ENCODE assay signal across 1 cellular context in the genomic region with DNA sequence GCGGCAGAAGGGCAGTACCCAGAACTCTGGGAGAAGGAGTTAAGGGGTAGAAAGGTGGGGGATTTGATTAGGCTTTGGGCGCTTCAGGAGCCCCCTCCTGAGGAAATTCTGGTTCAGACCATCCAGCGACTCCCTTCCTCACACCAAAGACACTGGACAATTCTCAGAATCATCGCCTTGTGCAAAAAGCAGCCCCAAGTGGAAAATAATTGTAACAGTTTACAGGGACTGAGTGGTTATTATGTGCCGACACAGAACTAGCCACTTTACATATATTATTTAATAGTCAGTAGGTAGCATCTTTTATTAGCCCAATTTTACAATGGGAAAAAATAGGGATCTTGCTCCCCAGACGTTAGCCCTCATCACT.
TF ChIP-seq lines count a peak whose summit lies in the region.

No MANE protein-coding gene starts in this region.

TF ChIP-seq in endothelial cell of umbilical vein, 7 proteins besides CTCF, POLR2A, EP300 and RAD21:
- TF ChIP-seq MYC (IDR thresholded peaks at IDR 0.05; ENCODE audit: low read depth, low read length) = no peak
- no peak for TF ChIP-seq FOS (IDR thresholded peaks at IDR 0.05; ENCODE audit: borderline replicate concordance, insufficient read depth, low read length)
- TF ChIP-seq EZH2 (IDR thresholded peaks at IDR 0.05; ENCODE audit: borderline replicate concordance, low read depth, low read length, severe bottlenecking) = no peak
- TF ChIP-seq POLR2AphosphoS5 (IDR thresholded peaks at IDR 0.05; ENCODE audit: insufficient read depth, low read depth, low read length) = no peak
- TF ChIP-seq GATA2 (IDR thresholded peaks at IDR 0.05; ENCODE audit: insufficient read depth, insufficient read length, low read depth, low read length) = no peak
- TF ChIP-seq, protein P1, sequence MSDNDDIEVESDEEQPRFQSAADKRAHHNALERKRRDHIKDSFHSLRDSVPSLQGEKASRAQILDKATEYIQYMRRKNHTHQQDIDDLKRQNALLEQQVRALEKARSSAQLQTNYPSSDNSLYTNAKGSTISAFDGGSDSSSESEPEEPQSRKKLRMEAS (IDR thresholded peaks at IDR 0.05; ENCODE audit: insufficient read depth, insufficient read length) = no peak
- no peak for TF ChIP-seq JUN (IDR thresholded peaks at IDR 0.05; ENCODE audit: borderline replicate concordance, insufficient read depth, insufficient read length, low read depth)
